In genomic region chr17:40779181-40779909, GRCh38 we compare ENCODE assay signal across 12 cellular contexts. TPM values are rescaled to one million over a fixed set of nuclear protein-coding genes. Genes with fewer than 3 reads are reported as not detected.
DNase-seq lines count a peak whose midpoint lies in the region; ATAC-seq and TF ChIP-seq lines count a peak whose summit lies in the region.
"Had no signal": no experiment of that assay in that cellular context is flagged by ENCODE, and none has a peak within 500 bp of the region (broad histone marks: within the 10 kb centered on the region; RNA-seq: fewer than 3 reads in every experiment).

No MANE protein-coding gene starts in this region.

- peak overlapping the region; percentile 24 for H3K27ac Mint-ChIP-seq in T-helper 17 cell

- peak overlapping the region; percentile 61 for H3K4me3 Mint-ChIP-seq in T-helper 17 cell

- no peak overlapping the region for H3K27ac ChIP-seq in GM23248
- H3K27ac ChIP-seq: heart left ventricle, pancreas had no signal

- peaks cover 60% of the 10 kb centered on the region for H3K27me3 ChIP-seq in GM23248 (replicated peaks; ENCODE audit: insufficient read depth)
- no peaks in the 10 kb centered on the region for H3K27me3 ChIP-seq in endocrine pancreas (ENCODE audit: control insufficient read depth, insufficient read depth, low read length)

- H3K27me3 Mint-ChIP-seq in T-helper 17 cell, result peaks cover 81% of the 10 kb centered on the region

- H3K4me3 ChIP-seq in GM23248, result no peak overlapping the region
- H3K4me3 ChIP-seq in endocrine pancreas (ENCODE audit: control insufficient read depth, insufficient read depth, low read length), result peak overlapping the region; percentile 34

- ATAC-seq in T-helper 17 cell (peak; percentile 69), HG02588 (IDR thresholded peaks at IDR 0.05; ENCODE audit: unreplicated experiment) (no peak), SK-N-SH treated with all-trans-retinoic acid at 6 μM for 48 hours (no peak; the same call in 2 of the 3 replicates), GM19035 (IDR thresholded peaks at IDR 0.05; ENCODE audit: unreplicated experiment) (no peak)
- ATAC-seq: heart left ventricle had no signal

- H3K36me3 ChIP-seq in GM23248 (ENCODE audit: low read depth), result no peaks in the 10 kb centered on the region
- H3K36me3 ChIP-seq in endocrine pancreas (ENCODE audit: control insufficient read depth, insufficient read depth, low read length), result no peaks in the 10 kb centered on the region
- H3K36me3 ChIP-seq: heart left ventricle, pancreas had no signal

- no peaks in the 10 kb centered on the region for H3K79me2 ChIP-seq in GM23248 (ENCODE audit: insufficient read depth)

- H3K4me1 ChIP-seq in GM23248 (ENCODE audit: insufficient read depth) (no peaks in the 10 kb centered on the region), endocrine pancreas (ENCODE audit: control insufficient read depth, insufficient read depth, low read length) (no peaks in the 10 kb centered on the region)
- H3K4me1 ChIP-seq: heart left ventricle, pancreas had no signal

- H3K9ac ChIP-seq in GM23248 (no peak overlapping the region), endocrine pancreas (ENCODE audit: control insufficient read depth, insufficient read depth, low read length) (no peak overlapping the region)

- DNase-seq in GM23248 (peak; percentile 6), T-helper 17 cell (peak in 1 of 3 donors; percentile 9), glomerular visceral epithelial cell (ENCODE audit: extremely low spot score) (no peak)
- DNase-seq in stimulated activated CD4-positive, alpha-beta T cell treated with anti-CD3 and anti-CD28 coated beads, Interleukin-4, amount 100 ng/mL, for 24 hours, result peak; percentile 12

- no peaks in the 10 kb centered on the region for H3K9me2 ChIP-seq in GM23248 (ENCODE audit: insufficient read depth)

- H3K9me3 ChIP-seq in GM23248 (ENCODE audit: low read depth) (no peaks in the 10 kb centered on the region), T-helper 17 cell (ENCODE audit: control insufficient read depth, low read length, poor library complexity, severe bottlenecking) (no peaks in the 10 kb centered on the region), endocrine pancreas (ENCODE audit: control insufficient read depth, low read length) (no peaks in the 10 kb centered on the region)
- H3K9me3 ChIP-seq: heart left ventricle, pancreas had no signal

- H4K20me1 ChIP-seq in GM23248 (ENCODE audit: insufficient read depth), result no peaks in the 10 kb centered on the region

- H3K4me2 ChIP-seq in GM23248 (ENCODE audit: unreplicated experiment), result peak overlapping the region; percentile 24

- 16 to 18% methylated on average over 37 of the region's 37 CpGs for WGBS in GM23248 (ENCODE audit: low coverage in 1 of 2, low lambda C conversion rate in 2 of 2, missing lambda C conversion rate in 2 of 2), 2 experiments

- H3F3A ChIP-seq in GM23248 (ENCODE audit: insufficient read depth), result no peaks in the 10 kb centered on the region

- H3K36me3 Mint-ChIP-seq in T-helper 17 cell (ENCODE audit: low read depth), result no peaks in the 10 kb centered on the region

- no peaks in the 10 kb centered on the region for H3K4me1 Mint-ChIP-seq in T-helper 17 cell

- in situ Hi-C loops in GM23248 (cut with MboI), result loop anchor here (25.0 kb wide), 1 partner anchor 417 kb away; the partner anchor contains the start of gene GJD3

- H2AFZ ChIP-seq in GM23248, result no peak overlapping the region

TF ChIP-seq in SK-N-SH treated with all-trans-retinoic acid at 6 μM for 48 hours, 23 proteins besides CTCF, POLR2A, EP300 and RAD21:
- TF ChIP-seq ZFP30 (CRISPR knock-in tag; IDR thresholded peaks at IDR 0.05) (no peak), OSR1 (CRISPR knock-in tag; IDR thresholded peaks at IDR 0.05) (no peak), BACH2 (CRISPR knock-in tag; IDR thresholded peaks at IDR 0.05; ENCODE audit: borderline replicate concordance) (no peak), TOX (CRISPR knock-in tag; IDR thresholded peaks at IDR 0.05; ENCODE audit: borderline replicate concordance) (no peak), CSDC2 (CRISPR knock-in tag; IDR thresholded peaks at IDR 0.05) (no peak), ARNTL (CRISPR knock-in tag; IDR thresholded peaks at IDR 0.05; ENCODE audit: borderline replicate concordance, low read depth) (no peak), ZNF565 (CRISPR knock-in tag; conservative IDR thresholded peaks at IDR 0.05; ENCODE audit: low read depth) (no peak), ZFP3 (CRISPR knock-in tag; IDR thresholded peaks at IDR 0.05) (no peak), ZNF70 (CRISPR knock-in tag; IDR thresholded peaks at IDR 0.05) (no peak), ZC3H10 (CRISPR knock-in tag; IDR thresholded peaks at IDR 0.05) (no peak), GLIS3 (CRISPR knock-in tag; IDR thresholded peaks at IDR 0.05) (no peak), ESRRG (CRISPR knock-in tag; IDR thresholded peaks at IDR 0.05) (no peak), TCF4 (CRISPR knock-in tag; IDR thresholded peaks at IDR 0.05; ENCODE audit: borderline replicate concordance) (no peak), SNAI2 (CRISPR knock-in tag; IDR thresholded peaks at IDR 0.05) (no peak), PPARA (CRISPR knock-in tag; IDR thresholded peaks at IDR 0.05; ENCODE audit: borderline replicate concordance) (no peak)
- TF ChIP-seq, protein P1, sequence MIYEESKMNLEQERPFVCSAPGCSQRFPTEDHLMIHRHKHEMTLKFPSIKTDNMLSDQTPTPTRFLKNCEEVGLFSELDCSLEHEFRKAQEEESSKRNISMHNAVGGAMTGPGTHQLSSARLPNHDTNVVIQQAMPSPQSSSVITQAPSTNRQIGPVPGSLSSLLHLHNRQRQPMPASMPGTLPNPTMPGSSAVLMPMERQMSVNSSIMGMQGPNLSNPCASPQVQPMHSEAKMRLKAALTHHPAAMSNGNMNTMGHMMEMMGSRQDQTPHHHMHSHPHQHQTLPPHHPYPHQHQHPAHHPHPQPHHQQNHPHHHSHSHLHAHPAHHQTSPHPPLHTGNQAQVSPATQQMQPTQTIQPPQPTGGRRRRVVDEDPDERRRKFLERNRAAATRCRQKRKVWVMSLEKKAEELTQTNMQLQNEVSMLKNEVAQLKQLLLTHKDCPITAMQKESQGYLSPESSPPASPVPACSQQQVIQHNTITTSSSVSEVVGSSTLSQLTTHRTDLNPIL (CRISPR knock-in tag; IDR thresholded peaks at IDR 0.05; ENCODE audit: low read depth), result no peak
- TF ChIP-seq, protein P2, sequence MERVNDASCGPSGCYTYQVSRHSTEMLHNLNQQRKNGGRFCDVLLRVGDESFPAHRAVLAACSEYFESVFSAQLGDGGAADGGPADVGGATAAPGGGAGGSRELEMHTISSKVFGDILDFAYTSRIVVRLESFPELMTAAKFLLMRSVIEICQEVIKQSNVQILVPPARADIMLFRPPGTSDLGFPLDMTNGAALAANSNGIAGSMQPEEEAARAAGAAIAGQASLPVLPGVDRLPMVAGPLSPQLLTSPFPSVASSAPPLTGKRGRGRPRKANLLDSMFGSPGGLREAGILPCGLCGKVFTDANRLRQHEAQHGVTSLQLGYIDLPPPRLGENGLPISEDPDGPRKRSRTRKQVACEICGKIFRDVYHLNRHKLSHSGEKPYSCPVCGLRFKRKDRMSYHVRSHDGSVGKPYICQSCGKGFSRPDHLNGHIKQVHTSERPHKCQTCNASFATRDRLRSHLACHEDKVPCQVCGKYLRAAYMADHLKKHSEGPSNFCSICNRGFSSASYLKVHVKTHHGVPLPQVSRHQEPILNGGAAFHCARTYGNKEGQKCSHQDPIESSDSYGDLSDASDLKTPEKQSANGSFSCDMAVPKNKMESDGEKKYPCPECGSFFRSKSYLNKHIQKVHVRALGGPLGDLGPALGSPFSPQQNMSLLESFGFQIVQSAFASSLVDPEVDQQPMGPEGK (CRISPR knock-in tag; IDR thresholded peaks at IDR 0.05; ENCODE audit: borderline replicate concordance), result no peak

RNA-seq across cellular contexts. Expression of gene KRT27, which starts 3.0 kb away (rescaled TPM):
- not detected in 2 replicates for total RNA-seq in GM23248 (2014; rRNA removed; shearing (Covaris generic))
- not detected in 2 replicates for polyA plus RNA-seq in GM23248 (2016; fragmentation: Nextera tagmentation; extraction: Ambion mirVana)
- total RNA-seq in T-helper 17 cell, result not detected
- total RNA-seq: heart left ventricle, LHCN-M2, pancreas had no signal
- polyA plus RNA-seq: heart left ventricle, pancreas had no signal

RNA-seq across cellular contexts. Expression of gene KRT26, which starts 7.3 kb away (rescaled TPM):
- total RNA-seq in GM23248 (2014; rRNA removed; shearing (Covaris generic)), result not detected in 2 replicates
- not detected in 2 replicates for polyA plus RNA-seq in GM23248 (2016; fragmentation: Nextera tagmentation; extraction: Ambion mirVana)
- not detected for total RNA-seq in T-helper 17 cell
- total RNA-seq: heart left ventricle, LHCN-M2, pancreas, SK-MEL-5 had no signal
- polyA plus RNA-seq: heart left ventricle, pancreas had no signal

RNA-seq across cellular contexts. Expression of gene KRT28, which starts 20.4 kb away (rescaled TPM):
- not detected in 2 replicates for total RNA-seq in GM23248 (2014; rRNA removed; shearing (Covaris generic))
- not detected in 2 replicates for polyA plus RNA-seq in GM23248 (2016; fragmentation: Nextera tagmentation; extraction: Ambion mirVana)
- not detected for total RNA-seq in T-helper 17 cell
- total RNA-seq: heart left ventricle, LHCN-M2, pancreas, SK-MEL-5 had no signal
- polyA plus RNA-seq: heart left ventricle, pancreas had no signal

RNA-seq across cellular contexts. Expression of gene KRT25, which starts 24.2 kb away (rescaled TPM):
- total RNA-seq in GM23248 (2014; rRNA removed; shearing (Covaris generic)), result not detected in 2 replicates
- not detected in 2 replicates for polyA plus RNA-seq in GM23248 (2016; fragmentation: Nextera tagmentation; extraction: Ambion mirVana)
- total RNA-seq in T-helper 17 cell, result not detected
- total RNA-seq: heart left ventricle, LHCN-M2, pancreas had no signal
- polyA plus RNA-seq: heart left ventricle, pancreas had no signal

RNA-seq across cellular contexts. Expression of gene KRT10, which starts 43.1 kb away (rescaled TPM):
- 21.8 and 23.3 TPM in 2 replicates for total RNA-seq in GM23248 (2014; rRNA removed; shearing (Covaris generic))
- polyA plus RNA-seq in GM23248 (2016; fragmentation: Nextera tagmentation; extraction: Ambion mirVana), result 141 and 145 TPM in 2 replicates
- 10 to 100 TPM; 25.2 to 28.3 TPM for total RNA-seq in T-helper 17 cell
